In genomic region chr3:116280130-116280740, GRCh38 we compare ENCODE assay signal across 23 cellular contexts.
DNase-seq lines count a peak whose midpoint lies in the region; ATAC-seq, FAIRE-seq and TF ChIP-seq lines count a peak whose summit lies in the region.
"Had no signal": no experiment of that assay in that cellular context is flagged by ENCODE, and none has a peak within 500 bp of the region (broad histone marks: within the 10 kb centered on the region; RNA-seq: fewer than 3 reads in every experiment).

No MANE protein-coding gene starts in this region.

- H4K8ac ChIP-seq in H1 (ENCODE audit: extremely low read depth, insufficient read depth, low read length), result no peak overlapping the region

- H4K91ac ChIP-seq in H1 (replicated peaks; ENCODE audit: insufficient read length, low read length), result no peak overlapping the region

- H2BK12ac ChIP-seq in H1 (ENCODE audit: low read depth, low read length), result no peak overlapping the region

- no peaks in the 10 kb centered on the region for H3K79me1 ChIP-seq in H1 (ENCODE audit: low read depth, low read length)

- POLR2A ChIA-PET in H1 (lab: Charles Lee; ENCODE audit: partially characterized antibody), result no interaction called here

- no peak overlapping the region for H2BK5ac ChIP-seq in H1 (ENCODE audit: low read depth, low read length)

- H3K4ac ChIP-seq in H1 (replicated peaks; ENCODE audit: insufficient read length, low read depth, low read length), result no peak overlapping the region

- no peak overlapping the region for H3K14ac ChIP-seq in H1 (ENCODE audit: insufficient read length)

- H2AK5ac ChIP-seq in H1 (ENCODE audit: low read depth, low read length), result no peak overlapping the region

- H3K4me2 ChIP-seq in H1 (ENCODE audit: insufficient read depth in 1 of 2, low read depth in 2 of 2, low read length in 2 of 2), result no peak overlapping the region
- H3K4me2 ChIP-seq: A549 had no signal

- H3K9me3 ChIP-seq in left ventricle myocardium inferior (replicated peaks), result no peaks in the 10 kb centered on the region
- no peaks in the 10 kb centered on the region for H3K9me3 ChIP-seq in heart right ventricle
- no peaks in the 10 kb centered on the region for H3K9me3 ChIP-seq in H1 (ENCODE audit: insufficient read depth in 2 of 2, low read depth in 1 of 2, low read length in 1 of 2)
- H3K9me3 ChIP-seq in vagina, result no peaks in the 10 kb centered on the region
- H3K9me3 ChIP-seq: A549, prostate gland, SJCRH30, tibial nerve had no signal

- no peak for ATAC-seq in heart right ventricle
- ATAC-seq in GM21717 (IDR thresholded peaks at IDR 0.05; ENCODE audit: unreplicated experiment), result no peak
- ATAC-seq: A549; activated CD4-positive, CD25-positive, alpha-beta regulatory T cell treated with anti-CD3 and anti-CD28 coated beads, Interleukin-2, amount 50 U/mL, for 24 hours; activated CD8-positive, alpha-beta T cell treated with anti-CD3 and anti-CD28 coated beads for 36 hours; stimulated activated naive CD8-positive, alpha-beta T cell treated with anti-CD3 and anti-CD28 coated beads, Interleukin-15, amount 100 ng/mL, for 72 hours had no signal

- no peak overlapping the region for H4K5ac ChIP-seq in H1 (ENCODE audit: insufficient read length, low read depth, low read length)

- H3K9ac ChIP-seq in H1 (replicated peaks in 1 of 4; ENCODE audit: extremely low read depth in 1 of 4, low read depth in 3 of 4, low read length in 3 of 4), result peak overlapping the region in 1 of 4 experiments; percentile 15; a peak in 1 of 7 replicates

- H4K20me1 ChIP-seq in H1 (replicated peaks in 1 of 2; ENCODE audit: control insufficient read depth in 1 of 2, insufficient read depth in 2 of 2, low read length in 2 of 2), result no peaks in the 10 kb centered on the region

- CTCF ChIA-PET in H1 (lab: Charles Lee; ENCODE audit: partially characterized antibody), result no interaction called here

- H3K4me3 ChIP-seq in left ventricle myocardium inferior (no peak overlapping the region), heart right ventricle (no peak overlapping the region), H1 (ENCODE audit: extremely low read depth in 1 of 4, insufficient read depth in 2 of 4, low read depth in 3 of 4, low read length in 4 of 4) (no peak overlapping the region), vagina (no peak overlapping the region)
- H3K4me3 ChIP-seq: A549, lung, prostate gland, SJCRH30, tibial nerve had no signal

- H3K18ac ChIP-seq in H1 (ENCODE audit: extremely low read depth, low read length), result no peak overlapping the region

- TF ChIP-seq CTCF in left ventricle myocardium inferior (IDR thresholded peaks at IDR 0.05; ENCODE audit: borderline replicate concordance) (no peak), heart right ventricle (IDR thresholded peaks at IDR 0.05) (no peak), H1 (IDR thresholded peaks at IDR 0.05; ENCODE audit: control extremely low read depth in 1 of 3, insufficient read depth in 1 of 3, low read depth in 1 of 3, low read length in 3 of 3) (no peak), vagina (IDR thresholded peaks at IDR 0.05) (no peak)

- H2AFZ ChIP-seq in H1 (ENCODE audit: low read length), result 0 out of 2 replicates have a peak overlapping the region, but pooled peaks have one; percentile 55

- no peak overlapping the region for H2BK20ac ChIP-seq in H1 (ENCODE audit: low read length)

- FAIRE-seq in H1 (lab: Jason Lieb, UNC), result no peak
- FAIRE-seq: A549, RCC 7860, TTC549 had no signal

- no peak for TF ChIP-seq RAD21 in H1 (IDR thresholded peaks at IDR 0.05 in 1 of 2, conservative IDR thresholded peaks at IDR 0.05 in 1 of 2; ENCODE audit: low read depth in 2 of 2, low read length in 2 of 2)

- DNase-seq in left ventricle myocardium inferior (no peak), heart right ventricle (no peak), H1 (ENCODE audit: low read depth in 1 of 2, low spot score in 2 of 2) (no peak), middle frontal gyrus (ENCODE audit: extremely low spot score, low spot score) (peak; percentile 47), vagina (ENCODE audit: extremely low spot score in 2 of 2) (no peak), NAMALWA (ENCODE audit: low spot score) (no peak)
- DNase-seq in activated T-cell treated with anti-CD3 and anti-CD28 coated beads, Interleukin-2, amount 50 U/mL, for 48 hours, result no peak
- DNase-seq: activated CD8-positive, alpha-beta T cell treated with anti-CD3 and anti-CD28 coated beads for 36 hours; AML-193; DMS153; kidney glomerular epithelial cell; NCI-H1105; NCI-H1930; SJCRH30; stimulated activated naive CD8-positive, alpha-beta T cell treated with anti-CD3 and anti-CD28 coated beads, Interleukin-15, amount 100 ng/mL, for 72 hours had no signal

- no peak overlapping the region for H2BK120ac ChIP-seq in H1 (replicated peaks; ENCODE audit: low read depth, low read length)

- TF ChIP-seq EP300 in H1 (IDR thresholded peaks at IDR 0.05; ENCODE audit: borderline replicate concordance in 1 of 2, low read depth in 2 of 2, low read length in 2 of 2), result no peak

- H2BK15ac ChIP-seq in H1 (ENCODE audit: low read length), result no peak overlapping the region

- no peak overlapping the region for H3K56ac ChIP-seq in H1 (replicated peaks; ENCODE audit: insufficient read length, low read depth, low read length)

- no peak for TF ChIP-seq POLR2A in H1 (IDR thresholded peaks at IDR 0.05; ENCODE audit: control extremely low read depth in 1 of 2, low read depth in 2 of 2, low read length in 2 of 2)
- no peak for TF ChIP-seq POLR2A in vagina (IDR thresholded peaks at IDR 0.05)

- H3K79me2 ChIP-seq in H1 (ENCODE audit: control insufficient read depth in 1 of 2, insufficient read depth in 2 of 2, low read length in 2 of 2), result no peaks in the 10 kb centered on the region

- no peaks in the 10 kb centered on the region for H3K27me3 ChIP-seq in left ventricle myocardium inferior (ENCODE audit: low read depth)
- H3K27me3 ChIP-seq in heart right ventricle, result peaks cover 0 to 1% (median 0%) of the 10 kb centered on the region in 7 donors
- no peaks in the 10 kb centered on the region for H3K27me3 ChIP-seq in H1 (replicated peaks in 1 of 4; ENCODE audit: control insufficient read depth in 3 of 4, extremely low read depth in 1 of 4, insufficient read depth in 3 of 4, low read length in 3 of 4)
- H3K27me3 ChIP-seq in vagina, result no peaks in the 10 kb centered on the region
- H3K27me3 ChIP-seq: SJCRH30, tibial nerve had no signal

- H3K23ac ChIP-seq in H1 (ENCODE audit: insufficient read length), result no peak overlapping the region

- H3K36me3 ChIP-seq in left ventricle myocardium inferior, result no peaks in the 10 kb centered on the region
- H3K36me3 ChIP-seq in heart right ventricle, result no peaks in the 10 kb centered on the region
- no peaks in the 10 kb centered on the region for H3K36me3 ChIP-seq in H1 (ENCODE audit: control insufficient read depth in 2 of 4, insufficient read depth in 4 of 4, low read length in 3 of 4)
- H3K36me3 ChIP-seq in vagina, result no peaks in the 10 kb centered on the region
- H3K36me3 ChIP-seq: prostate gland, SJCRH30, tibial nerve had no signal

- peak overlapping the region; percentile 41 for H3K27ac ChIP-seq in left ventricle myocardium inferior (replicated peaks)
- H3K27ac ChIP-seq in heart right ventricle, result peak overlapping the region in 1 of 10 donors; percentile 23
- no peak overlapping the region for H3K27ac ChIP-seq in H1 (ENCODE audit: low read depth, low read length)
- H3K27ac ChIP-seq in vagina, result peak overlapping the region; percentile 22
- H3K27ac ChIP-seq: A549, prostate gland, SJCRH30 had no signal

- WGBS in heart right ventricle, 2 donors, result 73% methylated on average over 5 of the region's 5 CpGs
- WGBS in H1 (ENCODE audit: extremely low coverage in 1 of 2, insufficient coverage in 1 of 2, insufficient read length in 1 of 2, insufficient replicate concordance in 2 of 2, low coverage in 1 of 2, low lambda C conversion rate in 2 of 2, missing lambda C conversion rate in 1 of 2), 2 experiments, result 80% methylated on average over 5 of the region's 5 CpGs; no CpG with 5 or more reads in 1 of the 2 experiments

- intact Hi-C loops in left ventricle myocardium inferior (cut with micrococcal nuclease) (no loop called here), heart right ventricle (cut with DNase I) (no loop called here), vagina (cut with DNase I) (no loop called here)

- no peaks in the 10 kb centered on the region for H3K23me2 ChIP-seq in H1 (ENCODE audit: low read depth, low read length)

- no peaks in the 10 kb centered on the region for H3K4me1 ChIP-seq in left ventricle myocardium inferior
- no peaks in the 10 kb centered on the region for H3K4me1 ChIP-seq in heart right ventricle
- peaks cover 0 to 4% (median 1%) of the 10 kb centered on the region in 4 experiments; a peak in 2 of 7 replicates for H3K4me1 ChIP-seq in H1 (replicated peaks in 1 of 4; ENCODE audit: control insufficient read depth in 3 of 4, insufficient read depth in 4 of 4, low read length in 3 of 4)
- H3K4me1 ChIP-seq in vagina, result no peaks in the 10 kb centered on the region
- H3K4me1 ChIP-seq: A549, prostate gland, SJCRH30 had no signal

TF ChIP-seq in H1, 55 proteins besides CTCF, POLR2A, EP300 and RAD21:
- no peak for TF ChIP-seq RFX5 (IDR thresholded peaks at IDR 0.05; ENCODE audit: borderline replicate concordance, low read depth, low read length)
- no peak for TF ChIP-seq KDM5A (IDR thresholded peaks at IDR 0.05; ENCODE audit: low read length)
- TF ChIP-seq, protein P1, sequence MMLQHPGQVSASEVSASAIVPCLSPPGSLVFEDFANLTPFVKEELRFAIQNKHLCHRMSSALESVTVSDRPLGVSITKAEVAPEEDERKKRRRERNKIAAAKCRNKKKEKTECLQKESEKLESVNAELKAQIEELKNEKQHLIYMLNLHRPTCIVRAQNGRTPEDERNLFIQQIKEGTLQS (IDR thresholded peaks at IDR 0.05; ENCODE audit: insufficient read depth, low read depth, low read length), result no peak
- no peak for TF ChIP-seq JUND (IDR thresholded peaks at IDR 0.05; ENCODE audit: low read length)
- TF ChIP-seq TAF7 (optimal IDR thresholded peaks at IDR 0.05; ENCODE audit: borderline replicate concordance, low read depth, low read length), result no peak
